In genomic region chr2:39120521-39120770, GRCh38 we compare ENCODE assay signal across 2 cellular contexts.
A peak's percentile ranks its signal among the peaks of the same experiment; 100 is the strongest.
TF ChIP-seq lines count a peak whose summit lies in the region.

No MANE protein-coding gene starts in this region.

TF ChIP-seq in HEK293T, 16 proteins besides CTCF, POLR2A, EP300 and RAD21:
- TF ChIP-seq FOXK2 (IDR thresholded peaks at IDR 0.05) (no peak), FOXM1 (IDR thresholded peaks at IDR 0.05; ENCODE audit: borderline replicate concordance) (0 out of 2 replicates have a peak, but pooled peaks have one; percentile 42)

TF ChIP-seq in HepG2, 621 proteins besides CTCF, POLR2A, EP300 and RAD21:
- TF ChIP-seq MTA3 (CRISPR knock-in tag; IDR thresholded peaks at IDR 0.05) (no peak), AGO2 (optimal IDR thresholded peaks at IDR 0.05; ENCODE audit: low read depth, low read length) (peak; percentile 18), HOXA7 (CRISPR knock-in tag; IDR thresholded peaks at IDR 0.05) (0 out of 2 replicates have a peak, but pooled peaks have one; percentile 32), ZNF780A (CRISPR knock-in tag; IDR thresholded peaks at IDR 0.05) (0 out of 2 replicates have a peak, but pooled peaks have one; percentile 16), HOXA9 (CRISPR knock-in tag; IDR thresholded peaks at IDR 0.05; ENCODE audit: borderline replicate concordance) (peak; percentile 23; the same call in 1 of the 2 replicates), ZNF558 (CRISPR knock-in tag; IDR thresholded peaks at IDR 0.05; ENCODE audit: borderline replicate concordance) (peak; percentile 64; the same call in 1 of the 2 replicates), FOXP4 (CRISPR knock-in tag; IDR thresholded peaks at IDR 0.05) (no peak)
- TF ChIP-seq, protein P1, sequence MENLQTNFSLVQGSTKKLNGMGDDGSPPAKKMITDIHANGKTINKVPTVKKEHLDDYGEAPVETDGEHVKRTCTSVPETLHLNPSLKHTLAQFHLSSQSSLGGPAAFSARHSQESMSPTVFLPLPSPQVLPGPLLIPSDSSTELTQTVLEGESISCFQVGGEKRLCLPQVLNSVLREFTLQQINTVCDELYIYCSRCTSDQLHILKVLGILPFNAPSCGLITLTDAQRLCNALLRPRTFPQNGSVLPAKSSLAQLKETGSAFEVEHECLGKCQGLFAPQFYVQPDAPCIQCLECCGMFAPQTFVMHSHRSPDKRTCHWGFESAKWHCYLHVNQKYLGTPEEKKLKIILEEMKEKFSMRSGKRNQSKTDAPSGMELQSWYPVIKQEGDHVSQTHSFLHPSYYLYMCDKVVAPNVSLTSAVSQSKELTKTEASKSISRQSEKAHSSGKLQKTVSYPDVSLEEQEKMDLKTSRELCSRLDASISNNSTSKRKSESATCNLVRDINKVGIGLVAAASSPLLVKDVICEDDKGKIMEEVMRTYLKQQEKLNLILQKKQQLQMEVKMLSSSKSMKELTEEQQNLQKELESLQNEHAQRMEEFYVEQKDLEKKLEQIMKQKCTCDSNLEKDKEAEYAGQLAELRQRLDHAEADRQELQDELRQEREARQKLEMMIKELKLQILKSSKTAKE (CRISPR knock-in tag; IDR thresholded peaks at IDR 0.05; ENCODE audit: borderline replicate concordance) = 0 out of 2 replicates have a peak, but pooled peaks have one; percentile 11
TF ChIP-seq in HepG2: peak in this region for 6.
